1 cellular context compared by ENCODE assay signal in genomic region chr3:186882881-186883685, GRCh38.
TF ChIP-seq lines count a peak whose summit lies in the region.

No MANE protein-coding gene starts in this region.

TF ChIP-seq in K562, 482 proteins besides CTCF, POLR2A, EP300 and RAD21 (continued from another document and continues in another):
- TF ChIP-seq ZNF592 (IDR thresholded peaks at IDR 0.05) (peak; percentile 75), HMBOX1 (IDR thresholded peaks at IDR 0.05) (no peak), U2AF1 (optimal IDR thresholded peaks at IDR 0.05; ENCODE audit: low read depth, low read length) (no peak), ILK (tag; IDR thresholded peaks at IDR 0.05; ENCODE audit: borderline replicate concordance, low read depth) (no peak), PML (IDR thresholded peaks at IDR 0.05; ENCODE audit: low read length) (no peak), RAD51 (IDR thresholded peaks at IDR 0.05; ENCODE audit: borderline replicate concordance, low read depth) (no peak), MCM5 (IDR thresholded peaks at IDR 0.05; ENCODE audit: low read depth) (no peak), ATF7 (IDR thresholded peaks at IDR 0.05) (peak; percentile 91), RNF2 (IDR thresholded peaks at IDR 0.05) (peak; percentile 60), MTA1 (IDR thresholded peaks at IDR 0.05; ENCODE audit: borderline replicate concordance) (no peak), CREBBP (IDR thresholded peaks at IDR 0.05; ENCODE audit: low read depth, low read length) (no peak), TRIM25 (IDR thresholded peaks at IDR 0.05; ENCODE audit: borderline replicate concordance) (no peak), ZNF75A (CRISPR knock-in tag; IDR thresholded peaks at IDR 0.05) (no peak), STAT5A (IDR thresholded peaks at IDR 0.05; ENCODE audit: borderline replicate concordance, low read length) (0 out of 2 replicates have a peak, but pooled peaks have one; percentile 40), HDAC3 (IDR thresholded peaks at IDR 0.05; ENCODE audit: borderline replicate concordance, partially characterized antibody) (peak; percentile 19), MNT (conservative IDR thresholded peaks at IDR 0.05) (0 out of 4 replicates have a peak, but pooled peaks of 1 of the 2 experiments have one; percentile 37), ATF3 (IDR thresholded peaks at IDR 0.05) (peak; percentile 94), ATF3 (CRISPR knock-in tag; conservative IDR thresholded peaks at IDR 0.05) (0 out of 2 replicates have a peak, but pooled peaks have one; percentile 26), PKNOX1 (IDR thresholded peaks at IDR 0.05) (peak; percentile 93), REST (CRISPR knock-in tag; IDR thresholded peaks at IDR 0.05; ENCODE audit: low read depth) (no peak), MEF2A (IDR thresholded peaks at IDR 0.05; ENCODE audit: control insufficient read depth, low read depth, low read length) (no peak), RBM25 (IDR thresholded peaks at IDR 0.05; ENCODE audit: low read depth, low read length, severe bottlenecking) (no peak), ADNP (tag; IDR thresholded peaks at IDR 0.05) (no peak), DACH1 (IDR thresholded peaks at IDR 0.05; ENCODE audit: partially characterized antibody) (no peak), MCM3 (IDR thresholded peaks at IDR 0.05) (no peak), TBP (optimal IDR thresholded peaks at IDR 0.05; ENCODE audit: low read depth, low read length) (no peak), HEY1 (CRISPR knock-in tag; IDR thresholded peaks at IDR 0.05; ENCODE audit: borderline replicate concordance) (no peak), E2F3 (CRISPR knock-in tag; IDR thresholded peaks at IDR 0.05) (no peak), ZBTB34 (CRISPR knock-in tag; IDR thresholded peaks at IDR 0.05) (no peak), HOXB6 (CRISPR knock-in tag; IDR thresholded peaks at IDR 0.05; ENCODE audit: borderline replicate concordance) (no peak), ZBTB7A (IDR thresholded peaks at IDR 0.05; ENCODE audit: borderline replicate concordance, control insufficient read depth, low read depth, low read length) (no peak), ZNF239 (CRISPR knock-in tag; IDR thresholded peaks at IDR 0.05) (no peak), KHSRP (IDR thresholded peaks at IDR 0.05) (no peak), SMARCC2 (IDR thresholded peaks at IDR 0.05; ENCODE audit: low read depth) (peak; percentile 55; the same call in 1 of the 2 replicates), PYGO2 (tag; IDR thresholded peaks at IDR 0.05) (no peak), ZNF586 (CRISPR knock-in tag; conservative IDR thresholded peaks at IDR 0.05) (no peak), ZNF512 (tag; IDR thresholded peaks at IDR 0.05) (no peak), ZNF140 (CRISPR knock-in tag; IDR thresholded peaks at IDR 0.05) (no peak), ZNF445 (CRISPR knock-in tag; IDR thresholded peaks at IDR 0.05; ENCODE audit: low read depth) (no peak), ELF4 (CRISPR knock-in tag; IDR thresholded peaks at IDR 0.05) (no peak), NCOR1 (IDR thresholded peaks at IDR 0.05) (peak; percentile 47; the same call in 1 of the 2 replicates), KLF10 (CRISPR knock-in tag; IDR thresholded peaks at IDR 0.05) (no peak), SIN3A (IDR thresholded peaks at IDR 0.05; ENCODE audit: borderline replicate concordance in 2 of 2, control insufficient read depth in 1 of 2, low read depth in 2 of 2, low read length in 2 of 2) (no peak), ZNF584 (CRISPR knock-in tag; IDR thresholded peaks at IDR 0.05; ENCODE audit: low read depth) (no peak; the same call in 1 of the 2 replicates), PREB (CRISPR knock-in tag; IDR thresholded peaks at IDR 0.05) (no peak), ZNF263 (CRISPR knock-in tag; IDR thresholded peaks at IDR 0.05; ENCODE audit: borderline replicate concordance) (peak; percentile 86), PTTG1 (tag; IDR thresholded peaks at IDR 0.05; ENCODE audit: low read depth) (no peak), ZNF311 (CRISPR knock-in tag; IDR thresholded peaks at IDR 0.05) (no peak), ZNF41 (CRISPR knock-in tag; conservative IDR thresholded peaks at IDR 0.05) (no peak), TCF7 (IDR thresholded peaks at IDR 0.05; ENCODE audit: borderline replicate concordance) (no peak)
